Comparison of ENCODE assay signal across 8 cellular contexts in genomic region chr12:102816816-102817434, GRCh38.
DNase-seq lines count a peak whose midpoint lies in the region; ATAC-seq and TF ChIP-seq lines count a peak whose summit lies in the region.

No MANE protein-coding gene starts in this region.

- no peaks in the 10 kb centered on the region for H3K9me2 ChIP-seq in HCT116 (ENCODE audit: insufficient read depth)

- BruUV-seq in Calu3 (replicated peaks; lab: Mats Ljungman, UMichigan) (no TSS peak), HCT116 (replicated peaks; lab: Mats Ljungman, UMichigan) (no TSS peak)

- no peak overlapping the region for H2AFZ ChIP-seq in HCT116 (ENCODE audit: low read depth, low read length, poor library complexity, severe bottlenecking)

- H3K9me3 ChIP-seq in HCT116 (ENCODE audit: control insufficient read depth in 1 of 2, insufficient read depth in 1 of 2, low read depth in 1 of 2, low read length in 2 of 2), result no peaks in the 10 kb centered on the region
- H3K9me3 ChIP-seq in endodermal cell (ENCODE audit: control insufficient read depth, low read length), result no peaks in the 10 kb centered on the region
- H3K9me3 ChIP-seq in ovary, result no peaks in the 10 kb centered on the region

- H3K79me2 ChIP-seq in HCT116 (ENCODE audit: insufficient read depth, low read length), result no peaks in the 10 kb centered on the region

- no peak overlapping the region for H3K4me2 ChIP-seq in HCT116 (ENCODE audit: low read length)

- H3K27me3 ChIP-seq in HCT116 (ENCODE audit: insufficient read depth, low read length) (peaks cover 6% of the 10 kb centered on the region; the same call in 1 of the 2 replicates), endodermal cell (ENCODE audit: control insufficient read depth, insufficient read depth, low read length, poor library complexity, severe bottlenecking) (peaks cover 32% of the 10 kb centered on the region), ovary (no peaks in the 10 kb centered on the region)

- H3K27ac Mint-ChIP-seq in Calu3 (ENCODE audit: unreplicated experiment) (no peak overlapping the region), endodermal cell (no peak overlapping the region)
- no peak overlapping the region for H3K27ac Mint-ChIP-seq in activated CD4-positive, alpha-beta T cell treated with anti-CD3 and anti-CD28 coated beads, Interleukin-2, amount 10 ng/mL, durations not matched to agents 7 days and 5 days
- no peak overlapping the region for H3K27ac Mint-ChIP-seq in activated naive CD8-positive, alpha-beta T cell treated with anti-CD3 and anti-CD28 coated beads, Interleukin-2, amount 50 U/mL, for 24 hours

- peak; percentile 17 for DNase-seq in Calu3
- DNase-seq in HCT116 (ENCODE audit: low read depth, low spot score), result peak; percentile 18
- DNase-seq in NCI-H748 (lab: John Stamatoyannopoulos, UW; ENCODE audit: unreplicated experiment), result peak; percentile 66
- no peak for DNase-seq in endodermal cell
- DNase-seq in ovary, result no peak
- DNase-seq in activated CD4-positive, alpha-beta T cell treated with anti-CD3 and anti-CD28 coated beads, Interleukin-2, amount 10 ng/mL, durations not matched to agents 7 days and 5 days, result no peak
- no peak for DNase-seq in activated naive CD8-positive, alpha-beta T cell treated with anti-CD3 and anti-CD28 coated beads, Interleukin-2, amount 50 U/mL, for 24 hours

- CTCF ChIA-PET in Calu3 (lab: Charles Lee), result interaction anchor here (0.8 to 1.5 kb wide), 6 partner anchors 9 to 1043 kb away, joined by 3 to 4 read pairs (median 3); no protein-coding TSS in a partner anchor
- CTCF ChIA-PET in HCT116 (lab: Charles Lee), result interaction anchor here (0.6 to 2.0 kb wide), 9 partner anchors 10 to 514 kb away, joined by 3 to 11 read pairs (median 4); no protein-coding TSS in a partner anchor
- CTCF ChIA-PET in activated CD4-positive, alpha-beta T cell treated with anti-CD3 and anti-CD28 coated beads, Interleukin-2, amount 10 ng/mL, durations not matched to agents 7 days and 5 days (lab: Charles Lee), result no interaction called here

- H3K27me3 Mint-ChIP-seq in Calu3 (ENCODE audit: unreplicated experiment), result peaks cover 16% of the 10 kb centered on the region
- peaks cover 15% of the 10 kb centered on the region for H3K27me3 Mint-ChIP-seq in endodermal cell (ENCODE audit: insufficient read depth)
- H3K27me3 Mint-ChIP-seq in activated CD4-positive, alpha-beta T cell treated with anti-CD3 and anti-CD28 coated beads, Interleukin-2, amount 10 ng/mL, durations not matched to agents 7 days and 5 days, result peaks cover 5% of the 10 kb centered on the region
- H3K27me3 Mint-ChIP-seq in activated naive CD8-positive, alpha-beta T cell treated with anti-CD3 and anti-CD28 coated beads, Interleukin-2, amount 50 U/mL, for 24 hours, result peaks cover 7% of the 10 kb centered on the region

- TF ChIP-seq CTCF in Calu3 (IDR thresholded peaks at IDR 0.05; ENCODE audit: unreplicated experiment) (peak; percentile 68), HCT116 (IDR thresholded peaks at IDR 0.05 in 2 of 3, conservative IDR thresholded peaks at IDR 0.05 in 1 of 3; ENCODE audit: borderline replicate concordance in 1 of 3, insufficient read depth in 1 of 3, low read depth in 2 of 3, low read length in 2 of 3) (peak; percentile 26 to 79 (median 74); a peak in 5 of 6 replicates), endodermal cell (conservative IDR thresholded peaks at IDR 0.05) (peak; percentile 83), ovary (IDR thresholded peaks at IDR 0.05) (peak; percentile 18 to 31 (median 30))

- RAD21 ChIA-PET in HCT116 (lab: Charles Lee; ENCODE audit: low non-redundant PET in 1 of 2, low total read pairs in 2 of 2, uncharacterized antibody in 2 of 2, unreplicated experiment in 2 of 2), result interaction anchor here in 1 of 2 experiments (1.0 kb wide), 1 partner anchor 62 kb away, joined by 3 read pairs; no protein-coding TSS in a partner anchor

- ATAC-seq in HCT116, result peak; percentile 90
- ATAC-seq in activated naive CD8-positive, alpha-beta T cell treated with anti-CD3 and anti-CD28 coated beads, Interleukin-2, amount 50 U/mL, for 24 hours, result no peak
- ATAC-seq in GM19324 (IDR thresholded peaks at IDR 0.05; ENCODE audit: low FRiP score, unreplicated experiment), result no peak

- peak; percentile 49 for TF ChIP-seq RAD21 in HCT116 (IDR thresholded peaks at IDR 0.05; ENCODE audit: low read depth)

- H3K4me1 ChIP-seq in HCT116 (ENCODE audit: control insufficient read depth in 1 of 2, insufficient read depth in 2 of 2, low read length in 2 of 2) (peaks cover 0 to 6% of the 10 kb centered on the region in 2 experiments; a peak in 1 of 4 replicates), endodermal cell (ENCODE audit: control insufficient read depth, insufficient read depth, low read length) (no peaks in the 10 kb centered on the region), ovary (ENCODE audit: insufficient read depth) (no peaks in the 10 kb centered on the region)

- H3K9ac ChIP-seq in HCT116 (ENCODE audit: low read length), result no peak overlapping the region
- no peak overlapping the region for H3K9ac ChIP-seq in endodermal cell (ENCODE audit: extremely low read depth, low read length, poor library complexity, severe bottlenecking)

- POLR2A ChIA-PET in HCT116 (lab: Charles Lee), result no interaction called here
- POLR2A ChIA-PET in activated CD4-positive, alpha-beta T cell treated with anti-CD3 and anti-CD28 coated beads, Interleukin-2, amount 10 ng/mL, durations not matched to agents 7 days and 5 days (lab: Charles Lee), result no interaction called here

- no peaks in the 10 kb centered on the region for H3K36me3 Mint-ChIP-seq in Calu3 (ENCODE audit: insufficient read depth, unreplicated experiment)
- H3K36me3 Mint-ChIP-seq in endodermal cell (ENCODE audit: low read depth), result no peaks in the 10 kb centered on the region
- no peaks in the 10 kb centered on the region for H3K36me3 Mint-ChIP-seq in activated CD4-positive, alpha-beta T cell treated with anti-CD3 and anti-CD28 coated beads, Interleukin-2, amount 10 ng/mL, durations not matched to agents 7 days and 5 days (ENCODE audit: low read depth)
- H3K36me3 Mint-ChIP-seq in activated naive CD8-positive, alpha-beta T cell treated with anti-CD3 and anti-CD28 coated beads, Interleukin-2, amount 50 U/mL, for 24 hours (ENCODE audit: low read depth), result no peaks in the 10 kb centered on the region

- H3K9me3 Mint-ChIP-seq in Calu3 (ENCODE audit: low read depth, unreplicated experiment) (no peaks in the 10 kb centered on the region), endodermal cell (no peaks in the 10 kb centered on the region)
- H3K9me3 Mint-ChIP-seq in activated CD4-positive, alpha-beta T cell treated with anti-CD3 and anti-CD28 coated beads, Interleukin-2, amount 10 ng/mL, durations not matched to agents 7 days and 5 days, result no peaks in the 10 kb centered on the region
- no peaks in the 10 kb centered on the region for H3K9me3 Mint-ChIP-seq in activated naive CD8-positive, alpha-beta T cell treated with anti-CD3 and anti-CD28 coated beads, Interleukin-2, amount 50 U/mL, for 24 hours

- intact Hi-C loops in Calu3 (cut with micrococcal nuclease; ENCODE audit: unreplicated experiment) (loop anchor here (2.0 to 10.0 kb wide), 4 partner anchors 62 to 1042 kb away; partner anchors contain the start of gene IGF1), HCT116 (cut with micrococcal nuclease) (no loop called here), ovary (cut with DNase I) (no loop called here)

- peaks cover 11% of the 10 kb centered on the region for H3K4me1 Mint-ChIP-seq in Calu3 (ENCODE audit: low read depth, unreplicated experiment)
- H3K4me1 Mint-ChIP-seq in endodermal cell, result no peaks in the 10 kb centered on the region
- H3K4me1 Mint-ChIP-seq in activated CD4-positive, alpha-beta T cell treated with anti-CD3 and anti-CD28 coated beads, Interleukin-2, amount 10 ng/mL, durations not matched to agents 7 days and 5 days, result no peaks in the 10 kb centered on the region
- H3K4me1 Mint-ChIP-seq in activated naive CD8-positive, alpha-beta T cell treated with anti-CD3 and anti-CD28 coated beads, Interleukin-2, amount 50 U/mL, for 24 hours, result no peaks in the 10 kb centered on the region

- no peak for TF ChIP-seq EP300 in ovary (IDR thresholded peaks at IDR 0.05)

- H3K4me3 Mint-ChIP-seq in Calu3 (ENCODE audit: low read depth, unreplicated experiment) (no peak overlapping the region), endodermal cell (no peak overlapping the region)
- H3K4me3 Mint-ChIP-seq in activated CD4-positive, alpha-beta T cell treated with anti-CD3 and anti-CD28 coated beads, Interleukin-2, amount 10 ng/mL, durations not matched to agents 7 days and 5 days, result no peak overlapping the region
- H3K4me3 Mint-ChIP-seq in activated naive CD8-positive, alpha-beta T cell treated with anti-CD3 and anti-CD28 coated beads, Interleukin-2, amount 50 U/mL, for 24 hours, result no peak overlapping the region

- H3K4me3 ChIP-seq in HCT116 (replicated peaks in 1 of 2; ENCODE audit: low read depth in 1 of 2, low read length in 2 of 2), result no peak overlapping the region
- H3K4me3 ChIP-seq in endodermal cell (ENCODE audit: low read length), result no peak overlapping the region
- no peak overlapping the region for H3K4me3 ChIP-seq in ovary

- no peak for TF ChIP-seq POLR2A in HCT116 (IDR thresholded peaks at IDR 0.05; ENCODE audit: borderline replicate concordance, extremely low read depth, insufficient read depth, insufficient read length)
- TF ChIP-seq POLR2A in ovary (IDR thresholded peaks at IDR 0.05), result no peak

- 19 to 30% methylated on average over 2 to 4 of the region's 5 CpGs for WGBS in endodermal cell (ENCODE audit: insufficient coverage in 1 of 2, insufficient read length in 1 of 2), 2 experiments
- WGBS in ovary, 3 donors, result 9 to 12% (median 10%) methylated on average over 5 of the region's 5 CpGs

- no peaks in the 10 kb centered on the region for H3K36me3 ChIP-seq in HCT116 (ENCODE audit: control insufficient read depth in 1 of 2, insufficient read depth in 2 of 2, low read length in 2 of 2)
- no peaks in the 10 kb centered on the region for H3K36me3 ChIP-seq in endodermal cell (ENCODE audit: control insufficient read depth, insufficient read depth, low read length)
- H3K36me3 ChIP-seq in ovary, result no peaks in the 10 kb centered on the region

- H3K27ac ChIP-seq in HCT116 (ENCODE audit: low read depth, low read length) (no peak overlapping the region), endodermal cell (ENCODE audit: low read depth, low read length) (no peak overlapping the region), ovary (no peak overlapping the region)

- H4K20me1 ChIP-seq in HCT116 (ENCODE audit: insufficient read depth), result no peaks in the 10 kb centered on the region

TF ChIP-seq in HCT116, 20 proteins besides CTCF, POLR2A, EP300 and RAD21 (continues in another document):
- TF ChIP-seq SRF (IDR thresholded peaks at IDR 0.05; ENCODE audit: low read depth) (no peak), ZFX (IDR thresholded peaks at IDR 0.05) (no peak), CBX3 (IDR thresholded peaks at IDR 0.05; ENCODE audit: low read depth) (no peak), EGR1 (IDR thresholded peaks at IDR 0.05; ENCODE audit: low read depth) (no peak)

Comparison
In these comparisons a context has a peak if more than half of its experiments do, and no peak if none do; other contexts are left out.
1. DNase-seq: peak in Calu3 (single experiment), HCT116 (single experiment) and NCI-H748 (single experiment); none in endodermal cell (single experiment), ovary (0 of 5), activated CD4-positive, alpha-beta T cell treated with anti-CD3 and anti-CD28 coated beads, Interleukin-2, amount 10 ng/mL, durations not matched to agents 7 days and 5 days (single experiment) and activated naive CD8-positive, alpha-beta T cell treated with anti-CD3 and anti-CD28 coated beads, Interleukin-2, amount 50 U/mL, for 24 hours (single experiment).
2. CTCF ChIP-seq: peak in every context shown above with its lines; median percentile 83 in endodermal cell; 74 in HCT116; 68 in Calu3; 30 in ovary.